Comparison of ENCODE assay signal across 9 cellular contexts in genomic region chr19:17579523-17580244, GRCh38. TPM values are rescaled to one million over a fixed set of nuclear protein-coding genes. Genes with fewer than 3 reads are reported as not detected.
DNase-seq lines count a peak whose midpoint lies in the region; ATAC-seq, FAIRE-seq and TF ChIP-seq lines count a peak whose summit lies in the region.
"Had no signal": no experiment of that assay in that cellular context is flagged by ENCODE, and none has a peak within 500 bp of the region (broad histone marks: within the 10 kb centered on the region; RNA-seq: fewer than 3 reads in every experiment).

No MANE protein-coding gene starts in this region.

- H3K4me3 ChIP-seq in fibroblast of lung (replicated peaks in 1 of 4; ENCODE audit: control extremely low read depth in 1 of 4, insufficient read depth in 1 of 4, low read depth in 3 of 4, low read length in 4 of 4) (no peak overlapping the region), osteoblast (ENCODE audit: insufficient read depth, low read length) (no peak overlapping the region)

- FAIRE-seq in G401.6 (lab: Jason Lieb, UNC) (peak; percentile 96), HTR-8/SVneo (lab: Jason Lieb, UNC) (no peak)

- ATAC-seq in GM21528 (IDR thresholded peaks at IDR 0.05; ENCODE audit: low FRiP score, unreplicated experiment) (no peak), GM21381 (IDR thresholded peaks at IDR 0.05; ENCODE audit: unreplicated experiment) (no peak), GM18870 (IDR thresholded peaks at IDR 0.05; ENCODE audit: unreplicated experiment) (no peak)

- peak; percentile 64 for DNase-seq in HTR-8/SVneo (ENCODE audit: insufficient read length, low spot score)
- peak; percentile 96 for DNase-seq in SW480 (ENCODE audit: low spot score)
- peak; percentile 25 to 57 for DNase-seq in fibroblast of lung (ENCODE audit: low read depth in 2 of 2)
- DNase-seq in osteoblast (ENCODE audit: insufficient read length, low spot score, missing footprints): peak; percentile 91

- H3K9ac ChIP-seq in fibroblast of lung (ENCODE audit: insufficient read depth, low read length): no peak overlapping the region
- H3K9ac ChIP-seq: parathyroid adenoma had no signal

- H3K27me3 ChIP-seq in fibroblast of lung (ENCODE audit: control insufficient read depth, insufficient read depth, low read length) (no peaks in the 10 kb centered on the region), osteoblast (ENCODE audit: insufficient read depth, low read length) (no peaks in the 10 kb centered on the region)

- H3K36me3 ChIP-seq in fibroblast of lung (ENCODE audit: control insufficient read depth, insufficient read depth, low read length): peaks cover 33% of the 10 kb centered on the region
- peaks cover 62% of the 10 kb centered on the region for H3K36me3 ChIP-seq in osteoblast (ENCODE audit: insufficient read depth, low read length)

- no peak overlapping the region for H3K27ac ChIP-seq in fibroblast of lung (ENCODE audit: insufficient read depth, low read length)
- no peak overlapping the region for H3K27ac ChIP-seq in osteoblast (ENCODE audit: low read depth, low read length)
- H3K27ac ChIP-seq: parathyroid adenoma had no signal

- H2AFZ ChIP-seq in fibroblast of lung (ENCODE audit: low read length) (no peak overlapping the region), osteoblast (ENCODE audit: low read length) (no peak overlapping the region)
- H2AFZ ChIP-seq: parathyroid adenoma had no signal

- H3K79me2 ChIP-seq in fibroblast of lung (ENCODE audit: control insufficient read depth, insufficient read depth, low read length) (no peaks in the 10 kb centered on the region), osteoblast (ENCODE audit: insufficient read depth, low read length) (peaks cover 5% of the 10 kb centered on the region)

- no peak for TF ChIP-seq CTCF in fibroblast of lung (conservative IDR thresholded peaks at IDR 0.05 in 1 of 2, IDR thresholded peaks at IDR 0.05 in 1 of 2; ENCODE audit: low read depth in 1 of 2, low read length in 2 of 2)
- TF ChIP-seq CTCF in osteoblast (IDR thresholded peaks at IDR 0.05; ENCODE audit: extremely low read depth, low read depth, low read length): no peak

- H3K4me2 ChIP-seq in fibroblast of lung (ENCODE audit: extremely low read depth, insufficient read depth, low read length): no peak overlapping the region
- no peak overlapping the region for H3K4me2 ChIP-seq in osteoblast (ENCODE audit: insufficient read depth, low read length)

- H4K20me1 ChIP-seq in fibroblast of lung (ENCODE audit: control insufficient read depth, extremely low read depth, insufficient read depth, low read length) (no peaks in the 10 kb centered on the region), osteoblast (ENCODE audit: insufficient read depth, low read length) (peaks cover 20% of the 10 kb centered on the region)

- no peaks in the 10 kb centered on the region for H3K9me3 ChIP-seq in fibroblast of lung (ENCODE audit: control insufficient read depth, insufficient read depth, low read depth, low read length)
- no peaks in the 10 kb centered on the region for H3K9me3 ChIP-seq in osteoblast (ENCODE audit: low read depth, low read length)

- no peaks in the 10 kb centered on the region for H3K4me1 ChIP-seq in fibroblast of lung (ENCODE audit: control insufficient read depth, extremely low read depth, insufficient read depth, low read length)
- H3K4me1 ChIP-seq in osteoblast (ENCODE audit: insufficient read depth, low read length): no peaks in the 10 kb centered on the region
- H3K4me1 ChIP-seq: parathyroid adenoma had no signal

RNA-seq across cellular contexts. Expression of gene COLGALT1, which starts 24.2 kb away (rescaled TPM):
- 58.6 and 96.9 TPM in 2 replicates for total RNA-seq in fibroblast of lung
- polyA plus RNA-seq in fibroblast of lung: 103 and 108 TPM in 2 replicates
- 85.8 and 96.0 TPM in 2 replicates for polyA plus RNA-seq in fibroblast of lung (2012)
- 240 and 274 TPM in 2 replicates for polyA minus RNA-seq in fibroblast of lung (ENCODE audit: low replicate concordance)
- total RNA-seq in osteoblast: 106 and 108 TPM in 2 replicates

Comparison
In these comparisons a context has a peak if more than half of its experiments do, and no peak if none do; other contexts are left out.
1. DNase-seq: peak in every context shown above with its lines; median percentile 96 in SW480; 91 in osteoblast; 64 in HTR-8/SVneo; 41 in fibroblast of lung.